ENCODE assay signal across 10 cellular contexts in genomic region chr5:73450672-73451217, GRCh38. TPM values are rescaled to one million over a fixed set of nuclear protein-coding genes. Genes with fewer than 3 reads are reported as not detected.
A peak's percentile ranks its signal among the peaks of the same experiment; 100 is the strongest.
DNase-seq lines count a peak whose midpoint lies in the region; ATAC-seq and TF ChIP-seq lines count a peak whose summit lies in the region.
"Had no signal": no experiment of that assay in that cellular context is flagged by ENCODE, and none has a peak within 500 bp of the region (broad histone marks: within the 10 kb centered on the region; RNA-seq: fewer than 3 reads in every experiment).

No MANE protein-coding gene starts in this region.

- TF ChIP-seq CTCF in cardiac muscle cell (IDR thresholded peaks at IDR 0.05; ENCODE audit: low read depth, low read length): no peak
- TF ChIP-seq CTCF in thoracic aorta (IDR thresholded peaks at IDR 0.05): no peak

- no peak overlapping the region for H3K27ac ChIP-seq in cardiac muscle cell
- no peak overlapping the region for H3K27ac ChIP-seq in thoracic aorta
- H3K27ac ChIP-seq: epithelial cell of prostate had no signal

- H3K9me3 ChIP-seq in cardiac muscle cell (ENCODE audit: low read depth): no peaks in the 10 kb centered on the region
- no peaks in the 10 kb centered on the region for H3K9me3 ChIP-seq in adipocyte (ENCODE audit: control insufficient read depth, low read length)
- H3K9me3 ChIP-seq in thoracic aorta: no peaks in the 10 kb centered on the region

- DNase-seq in cardiac muscle cell (ENCODE audit: low read depth in 1 of 2, low spot score in 1 of 2) (no peak), cardiac septum (ENCODE audit: low spot score) (no peak), adipocyte (ENCODE audit: low read depth) (peak; percentile 36), iris pigment epithelial cell (ENCODE audit: low read depth) (peak; percentile 23), thoracic aorta (ENCODE audit: low spot score) (no peak), NCI-H510A treated with DMSO at 0.1 percent for 48 hours (lab: John Stamatoyannopoulos, UW) (no peak), left cardiac atrium (no peak), C1 segment of cervical spinal cord (lab: John Stamatoyannopoulos, UW) (no peak)

- intact Hi-C loops in cardiac septum (cut with DNase I) (loop anchor here (2.0 to 5.0 kb wide), 2 partner anchors 233 to 368 kb away; no protein-coding TSS in a partner anchor), left cardiac atrium (cut with DNase I) (loop anchor here in 1 of 2 donors (5.0 kb wide), 2 partner anchors 233 to 368 kb away; no protein-coding TSS in a partner anchor)

- H3K36me3 ChIP-seq in cardiac muscle cell (no peaks in the 10 kb centered on the region), adipocyte (ENCODE audit: control insufficient read depth, insufficient read depth, low read length, severe bottlenecking) (no peaks in the 10 kb centered on the region), thoracic aorta (no peaks in the 10 kb centered on the region)

- H3K4me1 ChIP-seq in cardiac muscle cell (ENCODE audit: low read depth) (no peaks in the 10 kb centered on the region), adipocyte (ENCODE audit: control insufficient read depth, insufficient read depth, low read length) (peaks cover 3% of the 10 kb centered on the region), thoracic aorta (ENCODE audit: control insufficient read depth in 1 of 2, low read depth in 2 of 2) (peaks cover 12 to 30% of the 10 kb centered on the region in 2 donors)

- ATAC-seq in thoracic aorta (ENCODE audit: insufficient number of reproducible peaks, low FRiP score, low read depth) (no peak), left cardiac atrium (no peak)
- ATAC-seq: stimulated activated memory B cell treated with anti-CD40 and anti-IgM and Interleukin-4, amounts not matched to agents 10 μg/mL and 1 μg/mL and 100 μg/mL, for 72 hours had no signal

- H3K4me3 ChIP-seq in cardiac muscle cell (peak overlapping the region; percentile 19), adipocyte (ENCODE audit: low read length) (no peak overlapping the region), thoracic aorta (peak overlapping the region; percentile 70)

- peaks cover 87% of the 10 kb centered on the region for H3K27me3 ChIP-seq in cardiac muscle cell
- H3K27me3 ChIP-seq in adipocyte (replicated peaks; ENCODE audit: control insufficient read depth, insufficient read depth, low read length): peaks cover 70% of the 10 kb centered on the region
- peaks cover 27% of the 10 kb centered on the region for H3K27me3 ChIP-seq in thoracic aorta (replicated peaks; ENCODE audit: insufficient read depth)

- no peak overlapping the region for H3K9ac ChIP-seq in adipocyte (ENCODE audit: low read length)

RNA-seq across cellular contexts. Expression of gene FOXD1, which starts 2.2 kb away (rescaled TPM):
- total RNA-seq in cardiac muscle cell: 0.11 TPM in 1 of 2 replicates, not detected in the other
- 0.28 TPM in 1 of 2 replicates, not detected in the other for polyA plus RNA-seq in cardiac muscle cell
- 0.54 TPM for total RNA-seq in cardiac septum
- 10 to 100 TPM in 1 of 2 donors, 1 to 10 TPM in 1; 6.8 to 10.0 TPM for total RNA-seq in thoracic aorta
- under 1 TPM; 0.09 to 0.10 TPM for total RNA-seq in left cardiac atrium

RNA-seq across cellular contexts. Expression of gene BTF3, which starts 47.5 kb away (rescaled TPM):
- total RNA-seq in cardiac muscle cell (407 and 433 TPM in 2 replicates), cardiac septum (325 TPM), thoracic aorta (100 to 1,000 TPM; 250 to 407 TPM), left cardiac atrium (100 to 1,000 TPM; 357 to 364 TPM)
- polyA plus RNA-seq in cardiac muscle cell: 375 and 458 TPM in 2 replicates

Comparison
In these comparisons a context has a peak if more than half of its experiments do, and no peak if none do; other contexts are left out.
1. DNase-seq: peak in adipocyte (single experiment) and iris pigment epithelial cell (single experiment); none in cardiac muscle cell (0 of 2), cardiac septum (single experiment), thoracic aorta (single experiment), NCI-H510A treated with DMSO at 0.1 percent for 48 hours (single experiment), left cardiac atrium (single experiment) and C1 segment of cervical spinal cord (0 of 14).